In the genomic region with DNA sequence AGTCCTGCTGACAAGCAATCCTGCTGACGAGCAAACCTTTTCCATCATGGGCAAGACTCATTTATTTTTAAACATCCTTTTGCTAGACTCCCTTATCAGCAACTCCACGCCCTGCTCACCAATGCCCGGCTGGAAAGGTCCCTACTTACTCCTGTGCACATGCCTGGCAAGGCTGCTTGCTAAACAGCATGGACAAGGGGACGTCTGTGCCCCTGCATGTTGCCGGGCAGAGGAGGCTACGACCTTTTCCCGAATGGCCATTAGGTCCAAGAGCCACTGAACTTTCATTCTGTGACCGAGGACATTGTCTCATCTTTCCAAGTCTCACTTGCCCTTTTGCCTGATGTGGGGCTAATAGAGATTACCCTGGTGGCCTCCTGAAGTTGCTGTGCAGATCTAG, we compare ENCODE assay signal across 2 cellular contexts.
TF ChIP-seq lines count a peak whose summit lies in the region.

No MANE protein-coding gene starts in this region.

TF ChIP-seq in SK-N-SH, 30 proteins besides CTCF, POLR2A, EP300 and RAD21 (continued from another document):
- TF ChIP-seq SMC3 (IDR thresholded peaks at IDR 0.05; ENCODE audit: low read depth, low read length) = no peak
- TF ChIP-seq PBX3 (IDR thresholded peaks at IDR 0.05) = no peak
- TF ChIP-seq FOXJ3 (CRISPR knock-in tag; IDR thresholded peaks at IDR 0.05) = no peak
- TF ChIP-seq RCOR1 (IDR thresholded peaks at IDR 0.05; ENCODE audit: low read length) = no peak

TF ChIP-seq in SK-N-SH treated with all-trans-retinoic acid at 6 μM for 48 hours, 23 proteins besides CTCF, POLR2A, EP300 and RAD21 (continued from another document):
- TF ChIP-seq TSHZ2 (CRISPR knock-in tag; IDR thresholded peaks at IDR 0.05) = no peak
- TF ChIP-seq, protein P1, sequence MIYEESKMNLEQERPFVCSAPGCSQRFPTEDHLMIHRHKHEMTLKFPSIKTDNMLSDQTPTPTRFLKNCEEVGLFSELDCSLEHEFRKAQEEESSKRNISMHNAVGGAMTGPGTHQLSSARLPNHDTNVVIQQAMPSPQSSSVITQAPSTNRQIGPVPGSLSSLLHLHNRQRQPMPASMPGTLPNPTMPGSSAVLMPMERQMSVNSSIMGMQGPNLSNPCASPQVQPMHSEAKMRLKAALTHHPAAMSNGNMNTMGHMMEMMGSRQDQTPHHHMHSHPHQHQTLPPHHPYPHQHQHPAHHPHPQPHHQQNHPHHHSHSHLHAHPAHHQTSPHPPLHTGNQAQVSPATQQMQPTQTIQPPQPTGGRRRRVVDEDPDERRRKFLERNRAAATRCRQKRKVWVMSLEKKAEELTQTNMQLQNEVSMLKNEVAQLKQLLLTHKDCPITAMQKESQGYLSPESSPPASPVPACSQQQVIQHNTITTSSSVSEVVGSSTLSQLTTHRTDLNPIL (CRISPR knock-in tag; IDR thresholded peaks at IDR 0.05; ENCODE audit: low read depth) = no peak
- TF ChIP-seq, protein P2, sequence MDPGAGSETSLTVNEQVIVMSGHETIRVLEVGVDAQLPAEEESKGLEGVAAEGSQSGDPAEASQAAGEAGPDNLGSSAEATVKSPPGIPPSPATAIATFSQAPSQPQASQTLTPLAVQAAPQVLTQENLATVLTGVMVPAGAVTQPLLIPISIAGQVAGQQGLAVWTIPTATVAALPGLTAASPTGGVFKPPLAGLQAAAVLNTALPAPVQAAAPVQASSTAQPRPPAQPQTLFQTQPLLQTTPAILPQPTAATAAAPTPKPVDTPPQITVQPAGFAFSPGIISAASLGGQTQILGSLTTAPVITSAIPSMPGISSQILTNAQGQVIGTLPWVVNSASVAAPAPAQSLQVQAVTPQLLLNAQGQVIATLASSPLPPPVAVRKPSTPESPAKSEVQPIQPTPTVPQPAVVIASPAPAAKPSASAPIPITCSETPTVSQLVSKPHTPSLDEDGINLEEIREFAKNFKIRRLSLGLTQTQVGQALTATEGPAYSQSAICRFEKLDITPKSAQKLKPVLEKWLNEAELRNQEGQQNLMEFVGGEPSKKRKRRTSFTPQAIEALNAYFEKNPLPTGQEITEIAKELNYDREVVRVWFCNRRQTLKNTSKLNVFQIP (CRISPR knock-in tag; IDR thresholded peaks at IDR 0.05; ENCODE audit: borderline replicate concordance, low read depth) = no peak
- no peak for TF ChIP-seq CSRNP3 (CRISPR knock-in tag; IDR thresholded peaks at IDR 0.05)
